Comparison of ENCODE assay signal across 28 cellular contexts in genomic region chr9:15578719-15579118, GRCh38.
"Had no signal": no experiment of that assay in that cellular context is flagged by ENCODE, and none has a peak within 500 bp of the region (broad histone marks: within the 10 kb centered on the region; RNA-seq: fewer than 3 reads in every experiment).

No MANE protein-coding gene starts in this region.

- H3K27me3 ChIP-seq: body of pancreas, foreskin keratinocyte, testis, uterus had no signal

- H3K4me1 ChIP-seq: body of pancreas, foreskin keratinocyte, parathyroid adenoma, testis, uterus had no signal

- H3K4me3 ChIP-seq: body of pancreas, lung, testis, uterus had no signal

- ATAC-seq: activated T-cell treated with anti-CD3 and anti-CD28 coated beads, Interleukin-2, amount 50 U/mL, for 4 hours; body of pancreas; foreskin keratinocyte; sciatic nerve; stimulated activated memory B cell treated with anti-CD40 and anti-IgM and Interleukin-4, amounts not matched to agents 10 μg/mL and 1 μg/mL and 100 μg/mL, for 72 hours had no signal

- H2AFZ ChIP-seq: parathyroid adenoma had no signal

- H3K9me3 ChIP-seq: body of pancreas, testis, uterus had no signal

- H3K9ac ChIP-seq: parathyroid adenoma had no signal

- H3K79me2 ChIP-seq: parathyroid adenoma had no signal

- DNase-seq: activated CD4-positive, alpha-beta T cell treated with anti-CD3 and anti-CD28 coated beads for 4 hours; activated CD4-positive, alpha-beta T cell treated with anti-CD3 and anti-CD28 coated beads, Interleukin-2, amount 50 U/mL, for 48 hours; activated CD4-positive, CD25-positive, alpha-beta regulatory T cell; activated CD8-positive, alpha-beta memory T cell treated with anti-CD3 and anti-CD28 coated beads, Interleukin-2, amount 50 U/mL, for 48 hours; activated naive CD4-positive, alpha-beta T cell treated with anti-CD3 and anti-CD28 coated beads for 36 hours; activated naive CD8-positive, alpha-beta T cell treated with anti-CD3 and anti-CD28 coated beads, Interleukin-2, amount 10 ng/mL, durations not matched to agents 7 days and 5 days; activated T-cell treated with anti-CD3 and anti-CD28 coated beads, Interleukin-2, amount 50 U/mL, for 4 hours; caudate nucleus; effector CD4-positive, alpha-beta T cell; erythroblast; foreskin keratinocyte; glutamatergic neuron; hippocampal formation; naive B cell; nucleus accumbens; small intestine; stimulated activated CD4-positive, alpha-beta T cell treated with anti-CD3 and anti-CD28 coated beads, Interleukin-15, amount 100 ng/mL, for 24 hours; T-helper 9 cell; testis; trophoblast cell; uterus had no signal

- H3K36me3 ChIP-seq: uterus had no signal

- FAIRE-seq: endometrium, keratinocyte had no signal

- H3K27ac ChIP-seq: body of pancreas, foreskin keratinocyte, parathyroid adenoma, testis, uterus had no signal
